Comparison of ENCODE assay signal across 8 cellular contexts in the genomic region with DNA sequence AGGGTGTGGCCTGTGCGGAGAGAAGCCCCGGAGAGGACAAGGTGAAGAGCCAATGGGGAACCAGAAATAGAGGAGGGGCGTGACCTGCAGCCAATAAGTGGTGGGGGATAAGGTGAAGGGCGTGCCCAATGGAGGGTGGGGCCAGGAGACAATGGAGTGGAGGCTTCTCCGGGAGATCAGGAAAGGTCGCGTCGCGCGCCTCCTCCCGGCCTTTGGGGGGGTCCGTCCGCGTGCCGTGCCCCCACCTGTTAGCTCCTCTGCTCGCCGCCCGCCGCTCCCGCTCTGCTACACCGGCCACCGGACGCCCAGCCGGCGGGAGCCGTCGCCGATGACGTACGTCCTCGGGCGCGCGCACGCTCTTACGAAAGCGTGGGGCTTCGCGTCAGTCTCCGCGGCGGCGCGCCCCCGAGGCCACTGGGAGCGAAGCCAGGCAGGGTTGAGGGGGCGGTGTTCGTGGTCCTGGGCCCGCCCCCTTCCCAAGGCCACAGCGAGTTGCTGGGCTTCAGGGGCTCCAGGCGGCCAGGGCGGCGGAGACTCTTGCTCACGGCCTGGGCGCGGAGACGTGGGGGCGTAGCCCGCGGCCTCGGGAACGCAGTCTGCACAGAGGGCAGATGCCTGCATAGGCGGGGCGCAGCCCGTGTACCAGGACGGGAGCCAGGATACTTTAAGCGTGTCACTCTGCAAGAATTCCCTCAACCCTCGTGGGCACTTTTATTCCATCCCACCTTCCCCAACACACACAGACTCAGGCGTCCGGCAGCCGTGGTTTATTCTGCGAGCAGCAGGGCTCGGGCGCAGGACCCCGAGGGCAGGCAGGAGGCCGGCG. TPM values are rescaled to one million over a fixed set of nuclear protein-coding genes. Genes with fewer than 3 reads are reported as not detected.
DNase-seq lines count a peak whose midpoint lies in the region; ATAC-seq and TF ChIP-seq lines count a peak whose summit lies in the region.

A gene (minus strand): TSS at position 337 of the 826 bp plus-strand sequence. CDS start 3,353 bp downstream, outside the sequence.

- peak within 1 kb of the TSS; percentile 88 for H3K27ac ChIP-seq in AG04450 (ENCODE audit: low read depth, low read length)
- peak within 1 kb of the TSS; percentile 85 for H3K27ac ChIP-seq in VCaP
- H3K27ac ChIP-seq in breast epithelium, result peak within 1 kb of the TSS; percentile 99
- peak within 1 kb of the TSS; percentile 58 to 99 (median 96) for H3K27ac ChIP-seq in skin epidermis

- POLR2A ChIA-PET in AG04450 (lab: Yijun Ruan, JAX), result interaction anchor here (0.6 kb wide), 1 partner anchor 82 kb away, joined by 6 read pairs; no protein-coding TSS in a partner anchor

- TF ChIP-seq POLR2A in breast epithelium (IDR thresholded peaks at IDR 0.05), result peak; percentile 12

- CTCF ChIA-PET in AG04450 (lab: Charles Lee), result interaction anchor here (0.5 to 2.1 kb wide), 9 partner anchors 11 to 236 kb away, joined by 3 to 16 read pairs (median 4); no protein-coding TSS in a partner anchor

- H3K36me3 ChIP-seq in breast epithelium, result no peaks in the 10 kb centered on the region

- intact Hi-C loops in breast epithelium (cut with DNase I; ENCODE audit: low total_unique reads), result no loop called here

- ATAC-seq in GM18909 (IDR thresholded peaks at IDR 0.05; ENCODE audit: poor library complexity, unreplicated experiment) (peak; percentile 94), HG03159 (IDR thresholded peaks at IDR 0.05; ENCODE audit: unreplicated experiment) (peak; percentile 92)

- H3K27me3 ChIP-seq in AG04450 (ENCODE audit: control insufficient read depth, insufficient read depth, low read length) (no peaks in the 10 kb centered on the region), breast epithelium (no peaks in the 10 kb centered on the region)

- no peak for TF ChIP-seq CTCF in AG04450 (IDR thresholded peaks at IDR 0.05; ENCODE audit: low read depth, low read length)
- no peak for TF ChIP-seq CTCF in VCaP (conservative IDR thresholded peaks at IDR 0.05)
- peak in 1 of 3 donors; percentile 8 for TF ChIP-seq CTCF in breast epithelium (IDR thresholded peaks at IDR 0.05)

- H3K9me3 ChIP-seq in AG04450 (ENCODE audit: control insufficient read depth, insufficient read depth, low read length) (no peaks in the 10 kb centered on the region; the same call in 1 of the 2 replicates), breast epithelium (no peaks in the 10 kb centered on the region)

- H3K4me3 ChIP-seq in AG04450 (ENCODE audit: low read depth, low read length) (peak within 1 kb of the TSS; percentile 71), breast epithelium (peak within 1 kb of the TSS; percentile 76 to 82 (median 78)), skin epidermis (peak within 1 kb of the TSS; percentile 64 to 81 (median 73))

- DNase-seq in AG04450 (ENCODE audit: low read depth, low spot score) (peak; percentile 90), NCI-H2227 (lab: John Stamatoyannopoulos, UW; ENCODE audit: unreplicated experiment) (peak; percentile 97), breast epithelium (ENCODE audit: low spot score in 2 of 2) (peak; percentile 91 to 97), iPS-NIHi11 (ENCODE audit: low spot score) (peak; percentile 98)

- peaks cover 7 to 9% of the 10 kb centered on the region in 2 donors for H3K4me1 ChIP-seq in breast epithelium

RNA-seq across cellular contexts. Expression of the gene that starts here (rescaled TPM):
- 13.9 and 18.1 TPM in 2 replicates for polyA plus RNA-seq in AG04450 (2011; rRNA removed)
- 21.2 and 30.8 TPM in 2 replicates for polyA minus RNA-seq in AG04450 (2011; rRNA and poly(A)+ RNA removed)
- 10 to 100 TPM; 10.9 to 13.4 (median 11.6) TPM for total RNA-seq in breast epithelium

Comparison
In these comparisons a context has a peak if more than half of its experiments do, and no peak if none do; other contexts are left out.
1. Peak in every context shown above with its lines: DNase-seq, ATAC-seq, H3K4me3 ChIP-seq and H3K27ac ChIP-seq.